ENCODE assay signal across 17 cellular contexts in the genomic region with DNA sequence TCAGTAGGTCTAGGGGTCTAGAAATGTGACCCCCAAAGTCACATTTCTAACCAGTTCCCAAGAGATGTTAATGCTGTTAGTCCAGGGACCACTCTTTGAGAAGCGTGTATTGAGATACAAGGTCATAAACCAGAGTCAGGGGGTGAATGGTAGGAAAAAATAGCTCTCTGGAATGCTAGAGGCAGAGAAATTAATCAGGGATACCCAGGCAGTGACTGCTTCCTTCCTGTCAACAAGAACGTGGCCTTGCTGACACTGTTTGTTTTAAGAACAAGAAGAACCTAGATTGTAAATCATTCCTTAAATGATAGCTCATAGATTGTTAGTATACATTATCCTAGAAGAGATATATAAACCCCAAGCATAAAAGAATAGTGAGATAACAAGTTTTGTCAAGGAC. TPM values are rescaled to one million over a fixed set of nuclear protein-coding genes. Genes with fewer than 3 reads are reported as not detected.
DNase-seq lines count a peak whose midpoint lies in the region; ATAC-seq, FAIRE-seq and TF ChIP-seq lines count a peak whose summit lies in the region.
"Had no signal": no experiment of that assay in that cellular context is flagged by ENCODE, and none has a peak within 500 bp of the region (broad histone marks: within the 10 kb centered on the region; RNA-seq: fewer than 3 reads in every experiment).

No MANE protein-coding gene starts in this region.

- no peaks in the 10 kb centered on the region for H3K79me2 ChIP-seq in HepG2 (ENCODE audit: insufficient read depth, low read length)

- intact Hi-C loops in HepG2 (cut with micrococcal nuclease; ENCODE audit: unreplicated experiment) = no loop called here
- intact Hi-C loops in spleen (cut with DNase I; ENCODE audit: low total_unique reads) = no loop called here
- intact Hi-C loops in stomach (cut with DNase I; ENCODE audit: low total_unique reads) = no loop called here

- no peak for TF ChIP-seq POLR2A in HepG2 (IDR thresholded peaks at IDR 0.05; ENCODE audit: insufficient read depth in 1 of 2, low read depth in 2 of 2, low read length in 2 of 2)
- TF ChIP-seq POLR2A in spleen (IDR thresholded peaks at IDR 0.05) = no peak
- no peak for TF ChIP-seq POLR2A in stomach (IDR thresholded peaks at IDR 0.05)

- H3K9ac ChIP-seq in liver (ENCODE audit: low read depth in 1 of 2, low read length in 2 of 2) (no peak overlapping the region), HepG2 (ENCODE audit: insufficient read depth, low read depth, low read length) (no peak overlapping the region)
- H3K9ac ChIP-seq: BLaER1 had no signal

- no peaks in the 10 kb centered on the region for H3K27me3 ChIP-seq in liver (ENCODE audit: control insufficient read depth in 4 of 4, insufficient read depth in 4 of 4, low read length in 3 of 4)
- peaks cover 0 to 1% of the 10 kb centered on the region in 2 experiments; a peak in 2 of 5 replicates for H3K27me3 ChIP-seq in HepG2 (ENCODE audit: control insufficient read depth in 1 of 2, insufficient read depth in 2 of 2, low read length in 2 of 2)
- H3K27me3 ChIP-seq in spleen (replicated peaks in 1 of 7) = no peaks in the 10 kb centered on the region
- no peaks in the 10 kb centered on the region for H3K27me3 ChIP-seq in stomach
- H3K27me3 ChIP-seq: BLaER1 had no signal

- no TSS peak for BruUV-seq in HepG2 (replicated peaks; lab: Mats Ljungman, UMichigan)

- H2AFZ ChIP-seq in HepG2 (ENCODE audit: low read length) = no peak overlapping the region

- in situ Hi-C loops in HepG2 (cut with HindIII; ENCODE audit: extremely low pct_ligation_motif_present, low pct_unique_long_range_greater_than_20kb) = no loop called here

- WGBS in liver = 45% methylated on average over 2 of the region's 2 CpGs
- WGBS in HepG2 (ENCODE audit: low lambda C conversion rate) = 0% methylated on average over 2 of the region's 2 CpGs
- 28 to 34% (median 31%) methylated on average over 2 of the region's 2 CpGs for WGBS in spleen, 5 donors
- WGBS in stomach, 5 donors = 37 to 42% (median 40%) methylated on average over 2 of the region's 2 CpGs

- POLR2A ChIA-PET in HepG2 (lab: Yijun Ruan, JAX) = no interaction called here

- H3K36me3 ChIP-seq in liver (ENCODE audit: control insufficient read depth in 4 of 4, insufficient read depth in 3 of 4, low read depth in 1 of 4, low read length in 3 of 4) (no peaks in the 10 kb centered on the region), HepG2 (replicated peaks in 1 of 2; ENCODE audit: control insufficient read depth in 1 of 2, insufficient read depth in 2 of 2, low read length in 2 of 2) (no peaks in the 10 kb centered on the region), spleen (peaks cover 0 to 27% (median 0%) of the 10 kb centered on the region in 6 donors), stomach (no peaks in the 10 kb centered on the region)
- H3K36me3 ChIP-seq: BLaER1, HAP-1 had no signal

- CTCF ChIA-PET in HepG2 (lab: Yijun Ruan, JAX; ENCODE audit: low intra/inter-chr PET ratio, low total read pairs) = no interaction called here

- no peaks in the 10 kb centered on the region for H4K20me1 ChIP-seq in HepG2 (ENCODE audit: insufficient read depth, low read length)
- H4K20me1 ChIP-seq: BLaER1 had no signal

- FAIRE-seq in HepG2 (lab: Jason Lieb, UNC) = no peak
- FAIRE-seq: GM12878, H1 had no signal

- H3K4me1 ChIP-seq in liver (ENCODE audit: control insufficient read depth in 4 of 4, insufficient read depth in 4 of 4, low read length in 3 of 4) = no peaks in the 10 kb centered on the region
- H3K4me1 ChIP-seq in HepG2 (ENCODE audit: insufficient read depth, low read length) = no peaks in the 10 kb centered on the region
- H3K4me1 ChIP-seq in spleen = peaks cover 11 to 67% (median 31%) of the 10 kb centered on the region in 6 donors
- H3K4me1 ChIP-seq in stomach = peaks cover 0 to 13% (median 4%) of the 10 kb centered on the region in 4 donors
- H3K4me1 ChIP-seq: HAP-1 had no signal

- TF ChIP-seq EP300 in HepG2 (IDR thresholded peaks at IDR 0.05; ENCODE audit: low read depth in 2 of 2, low read length in 2 of 2) (no peak), HepG2 (CRISPR knock-in tag; IDR thresholded peaks at IDR 0.05; ENCODE audit: borderline replicate concordance) (no peak), stomach (IDR thresholded peaks at IDR 0.05) (no peak)

- no peak overlapping the region for H3K27ac ChIP-seq in liver (ENCODE audit: low read depth in 1 of 2, low read length in 2 of 2)
- no peak overlapping the region for H3K27ac ChIP-seq in HepG2 (ENCODE audit: extremely low read length, insufficient read depth, low read length)
- peak overlapping the region in 7 of 8 donors; percentile 24 to 80 (median 72) for H3K27ac ChIP-seq in spleen
- no peak overlapping the region for H3K27ac ChIP-seq in stomach
- H3K27ac ChIP-seq: 22Rv1, BLaER1 had no signal

- no peak for ATAC-seq in HepG2
- peak; percentile 23 for ATAC-seq in left lobe of liver
- ATAC-seq: GM12878 had no signal

- H3K4me3 ChIP-seq in liver (ENCODE audit: low read depth in 1 of 3, low read length in 3 of 3) = no peak overlapping the region
- H3K4me3 ChIP-seq in HepG2 (replicated peaks in 1 of 3; ENCODE audit: insufficient read depth in 1 of 3, low read depth in 2 of 3, low read length in 3 of 3) = no peak overlapping the region
- H3K4me3 ChIP-seq in spleen = no peak overlapping the region
- no peak overlapping the region for H3K4me3 ChIP-seq in stomach
- H3K4me3 ChIP-seq: BLaER1, GM12878, HAP-1 had no signal

- H3K4me2 ChIP-seq in HepG2 (ENCODE audit: low read depth, low read length) = no peak overlapping the region

- no peak for TF ChIP-seq RAD21 in liver (IDR thresholded peaks at IDR 0.05)
- TF ChIP-seq RAD21 in HepG2 (CRISPR knock-in tag; IDR thresholded peaks at IDR 0.05) = no peak

- no peak for TF ChIP-seq CTCF in liver (IDR thresholded peaks at IDR 0.05; ENCODE audit: low read depth, low read length, missing input control)
- TF ChIP-seq CTCF in HepG2 (CRISPR knock-in tag; IDR thresholded peaks at IDR 0.05) = no peak
- no peak for TF ChIP-seq CTCF in spleen (IDR thresholded peaks at IDR 0.05 in 8 of 11, conservative IDR thresholded peaks at IDR 0.05 in 3 of 11)
- TF ChIP-seq CTCF in stomach (IDR thresholded peaks at IDR 0.05) = no peak

- DNase-seq in HepG2 (ENCODE audit: low spot score) (no peak), dermis microvascular lymphatic vessel endothelial cell (ENCODE audit: low read depth in 2 of 2) (peak; percentile 57 to 85), left lobe of liver (ENCODE audit: low spot score) (no peak), spleen (no peak), GF-D8 (lab: John Stamatoyannopoulos, UW) (no peak), stomach (no peak), COLO829 (ENCODE audit: low spot score) (no peak)
- DNase-seq: Calu3; CD4-positive, alpha-beta memory T cell; DMS79 treated with DMSO at 0.1 percent for 48 hours had no signal

- no peaks in the 10 kb centered on the region for H3K9me3 ChIP-seq in liver (ENCODE audit: control insufficient read depth in 4 of 4, low read length in 3 of 4)
- H3K9me3 ChIP-seq in HepG2 (ENCODE audit: low read length) = no peaks in the 10 kb centered on the region
- H3K9me3 ChIP-seq in spleen = no peaks in the 10 kb centered on the region
- H3K9me3 ChIP-seq in stomach = no peaks in the 10 kb centered on the region
- H3K9me3 ChIP-seq: BLaER1, HAP-1 had no signal

TF ChIP-seq in liver, 16 proteins besides CTCF, POLR2A, EP300 and RAD21 (continues in another document):
- TF ChIP-seq EGR1 (IDR thresholded peaks at IDR 0.05; ENCODE audit: low read depth in 2 of 2) = no peak
- TF ChIP-seq TAF1 (conservative IDR thresholded peaks at IDR 0.05) = no peak
- no peak for TF ChIP-seq JUND (IDR thresholded peaks at IDR 0.05)
- no peak for TF ChIP-seq GABPA (IDR thresholded peaks at IDR 0.05 in 1 of 2, conservative IDR thresholded peaks at IDR 0.05 in 1 of 2)
- no peak for TF ChIP-seq YY1 (IDR thresholded peaks at IDR 0.05)
- TF ChIP-seq NR2F2 (IDR thresholded peaks at IDR 0.05) = peak; percentile 89
- TF ChIP-seq RXRA (IDR thresholded peaks at IDR 0.05) = no peak

TF ChIP-seq in HepG2, 621 proteins besides CTCF, POLR2A, EP300 and RAD21 (continues in another document):
- TF ChIP-seq SYNCRIP (IDR thresholded peaks at IDR 0.05; ENCODE audit: insufficient read depth, low read depth, low read length) = no peak
- no peak for TF ChIP-seq ZNF569 (CRISPR knock-in tag; IDR thresholded peaks at IDR 0.05; ENCODE audit: borderline replicate concordance)
- no peak for TF ChIP-seq RCOR2 (CRISPR knock-in tag; IDR thresholded peaks at IDR 0.05)
- TF ChIP-seq SETDB1 (CRISPR knock-in tag; IDR thresholded peaks at IDR 0.05; ENCODE audit: borderline replicate concordance) = no peak
- no peak for TF ChIP-seq CREM (IDR thresholded peaks at IDR 0.05)
- TF ChIP-seq CREM (CRISPR knock-in tag; IDR thresholded peaks at IDR 0.05) = no peak

RNA-seq across cellular contexts. Expression of a gene that starts 43.8 kb away (rescaled TPM):
- total RNA-seq in liver (1 to 10 TPM; 1.9 to 5.0 TPM), HepG2 (2016; rRNA removed; fragmentation: Illumina TruSeq; extraction: Trizol) (0.13 and 0.28 TPM in 2 replicates), dermis microvascular lymphatic vessel endothelial cell (0.13 and 0.26 TPM in 2 replicates), left lobe of liver (1.8 TPM), spleen (100 to 1,000 TPM in 6 of 7 donors, 10 to 100 TPM in 1; 51.9 to 215 (median 140) TPM), stomach (10 to 100 TPM in 3 of 5 donors, 1 to 10 TPM in 2; 4.3 to 19.3 (median 13.4) TPM)
- polyA plus RNA-seq in liver (1 to 10 TPM; 1.5 to 1.8 TPM), HepG2 (2011; rRNA removed) (0.29 and 0.33 TPM in 2 replicates), spleen (10 to 100 TPM in 1 of 3 donors, 1 to 10 TPM in 2; 5.4 to 63.3 (median 9.1) TPM), stomach (1 to 10 TPM; 1.1 to 4.9 (median 2.4) TPM)
- not detected in 2 replicates for total RNA-seq in HepG2 (2016; cell fraction: cytosol; rRNA removed; fragmentation: Illumina TruSeq; extraction: Trizol; ENCODE audit: low read depth)
- 0.04 and 0.32 TPM in 2 replicates for total RNA-seq in HepG2 (2016; cell fraction: insoluble cytoplasmic fraction; rRNA removed; fragmentation: Illumina TruSeq; extraction: Trizol)
- 0.03 and 0.06 TPM in 2 replicates for total RNA-seq in HepG2 (2016; cell fraction: membrane; rRNA removed; fragmentation: Illumina TruSeq; extraction: Trizol)
- total RNA-seq in HepG2 (2016; cell fraction: nucleus; rRNA removed; fragmentation: Illumina TruSeq; extraction: Trizol) = 0.16 and 0.68 TPM in 2 replicates
- 0.13 and 0.15 TPM in 2 replicates for polyA plus RNA-seq in HepG2 (2011; cell fraction: cytosol; rRNA removed)
- polyA plus RNA-seq in HepG2 (2011; cell fraction: nucleus; rRNA removed) = 1.6 and 1.9 TPM in 2 replicates
- polyA plus RNA-seq in HepG2 (2012) = 0.23 and 0.30 TPM in 2 replicates
- polyA plus RNA-seq in HepG2 (2016; cell fraction: cytosol; fragmentation: Illumina TruSeq; extraction: Trizol; ENCODE audit: low read depth) = not detected in 2 replicates
- polyA plus RNA-seq in HepG2 (2016; cell fraction: insoluble cytoplasmic fraction; fragmentation: Illumina TruSeq; extraction: Trizol; ENCODE audit: low read depth) = 0.07 and 0.20 TPM in 2 replicates
- 0.05 TPM in 1 of 2 replicates, not detected in the other for polyA plus RNA-seq in HepG2 (2016; cell fraction: membrane; fragmentation: Illumina TruSeq; extraction: Trizol; ENCODE audit: low read depth)
- polyA plus RNA-seq in HepG2 (2016; cell fraction: nucleus; fragmentation: Illumina TruSeq; extraction: Trizol; ENCODE audit: insufficient read depth, low read depth) = 1.0 and 1.3 TPM in 2 replicates
- polyA minus RNA-seq in HepG2 (2011; rRNA and poly(A)+ RNA removed; ENCODE audit: low replicate concordance) = 0.44 and 30.1 TPM in 2 replicates
- 0.30 and 0.44 TPM in 2 replicates for polyA minus RNA-seq in HepG2 (2011; cell fraction: cytosol; rRNA and poly(A)+ RNA removed)
- 0.50 and 0.52 TPM in 2 replicates for polyA minus RNA-seq in HepG2 (2011; cell fraction: nucleus; rRNA and poly(A)+ RNA removed)
- polyA plus RNA-seq: CD14-positive monocyte had no signal

Comparison
In these comparisons a context has a peak if more than half of its experiments do, and no peak if none do; other contexts are left out.
1. H3K27ac ChIP-seq: peak in spleen (7 of 8); none in liver (0 of 2), HepG2 (single experiment) and stomach (0 of 5).
2. DNase-seq: peak in dermis microvascular lymphatic vessel endothelial cell (2 of 2); none in HepG2 (single experiment), left lobe of liver (single experiment), spleen (single experiment), GF-D8 (single experiment), stomach (single experiment) and COLO829 (single experiment).